In the genomic region with DNA sequence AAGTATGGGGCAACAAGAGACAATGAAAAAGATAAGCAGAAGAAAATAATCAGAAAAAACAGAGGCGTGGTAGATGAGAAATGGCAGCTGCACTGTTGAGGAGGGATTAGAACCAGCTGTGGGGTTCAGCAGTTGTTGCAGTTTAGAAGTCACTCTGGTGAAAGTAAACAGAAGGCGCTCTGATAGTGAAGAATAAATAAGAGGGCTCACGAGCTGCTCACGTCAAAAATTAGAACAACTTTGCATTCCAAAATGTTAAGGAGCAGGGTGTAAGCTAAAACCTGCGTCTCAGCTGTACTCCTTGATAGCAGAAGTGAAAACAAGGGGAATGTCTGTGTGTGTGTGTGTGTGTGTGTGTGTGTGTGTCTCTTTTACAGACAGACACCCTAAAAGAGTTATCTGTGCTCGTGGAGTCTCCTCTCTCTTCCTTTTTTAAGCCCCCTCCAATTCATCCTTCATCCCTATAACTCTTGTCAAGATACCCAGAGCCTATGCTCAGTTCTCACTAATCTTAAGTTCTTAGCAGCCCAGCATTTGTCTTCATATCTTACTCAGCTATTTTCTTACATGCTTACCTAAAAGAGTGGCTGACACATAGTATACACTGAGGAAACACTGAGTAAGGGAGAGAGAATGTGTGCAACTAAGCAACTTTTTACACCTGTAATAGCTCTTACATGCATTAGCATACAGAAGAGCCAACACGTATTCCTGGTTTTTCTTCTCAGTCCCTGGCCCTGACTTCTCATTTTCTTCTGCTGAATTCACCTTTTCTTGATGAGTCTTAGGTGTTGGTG, we compare ENCODE assay signal across 13 cellular contexts. TPM values are rescaled to one million over a fixed set of nuclear protein-coding genes. Genes with fewer than 3 reads are reported as not detected.
DNase-seq lines count a peak whose midpoint lies in the region; ATAC-seq and TF ChIP-seq lines count a peak whose summit lies in the region.
"Had no signal": no experiment of that assay in that cellular context is flagged by ENCODE, and none has a peak within 500 bp of the region (broad histone marks: within the 10 kb centered on the region; RNA-seq: fewer than 3 reads in every experiment).

No MANE protein-coding gene starts in this region.

- WGBS in mesendoderm (ENCODE audit: extremely low coverage, insufficient coverage, low lambda C conversion rate): no CpG with 5 or more reads among the region's 7 CpGs

- no peak overlapping the region for H3K4me3 ChIP-seq in RWPE2 (ENCODE audit: severe bottlenecking)
- no peak overlapping the region for H3K4me3 ChIP-seq in mesendoderm (ENCODE audit: low read length)
- no peak overlapping the region for H3K4me3 ChIP-seq in osteoblast (ENCODE audit: insufficient read depth, low read length)

- peaks cover 42% of the 10 kb centered on the region for H4K20me1 ChIP-seq in osteoblast (ENCODE audit: insufficient read depth, low read length)

- H3K27ac ChIP-seq in RWPE2 (ENCODE audit: poor library complexity, severe bottlenecking) (no peak overlapping the region), mesendoderm (ENCODE audit: low read depth, low read length) (no peak overlapping the region), osteoblast (ENCODE audit: low read depth, low read length) (no peak overlapping the region)

- H3K36me3 ChIP-seq in RWPE2 (ENCODE audit: low read depth) (peaks cover 40% of the 10 kb centered on the region), mesendoderm (ENCODE audit: control insufficient read depth, insufficient read depth, low read length) (no peaks in the 10 kb centered on the region), osteoblast (ENCODE audit: insufficient read depth, low read length) (no peaks in the 10 kb centered on the region)

- H3K4ac ChIP-seq in mesendoderm (ENCODE audit: low read depth, low read length): no peak overlapping the region

- H3K9ac ChIP-seq in mesendoderm (ENCODE audit: low read length): no peak overlapping the region

- H2BK15ac ChIP-seq in mesendoderm (replicated peaks; ENCODE audit: low read depth): no peak overlapping the region

- peaks cover 26% of the 10 kb centered on the region for H3K79me1 ChIP-seq in mesendoderm (ENCODE audit: low read length)

- no peak overlapping the region for H3K23ac ChIP-seq in mesendoderm (ENCODE audit: low read length)

- H3K4me1 ChIP-seq in RWPE2 (ENCODE audit: insufficient read depth, poor library complexity, severe bottlenecking) (no peaks in the 10 kb centered on the region), mesendoderm (ENCODE audit: control insufficient read depth, low read depth, low read length) (no peaks in the 10 kb centered on the region), osteoblast (ENCODE audit: insufficient read depth, low read length) (no peaks in the 10 kb centered on the region)

- H3K18ac ChIP-seq in mesendoderm (ENCODE audit: low read length): no peak overlapping the region

- H2AFZ ChIP-seq in osteoblast (ENCODE audit: low read length): no peak overlapping the region

- no peak overlapping the region for H4K8ac ChIP-seq in mesendoderm (ENCODE audit: low read depth, low read length)

- H2AK5ac ChIP-seq in mesendoderm (ENCODE audit: low read length): no peak overlapping the region

- TF ChIP-seq CTCF in RWPE2 (IDR thresholded peaks at IDR 0.05; ENCODE audit: poor library complexity, severe bottlenecking) (no peak), osteoblast (IDR thresholded peaks at IDR 0.05; ENCODE audit: extremely low read depth, low read depth, low read length) (no peak)

- ATAC-seq in GM21390 (IDR thresholded peaks at IDR 0.05; ENCODE audit: unreplicated experiment): peak; percentile 50
- ATAC-seq in RWPE2 (ENCODE audit: low read depth): peak; percentile 40; the same call in 1 of the 3 replicates

- H3K27me3 ChIP-seq in RWPE2 (ENCODE audit: insufficient read depth, poor library complexity, severe bottlenecking) (no peaks in the 10 kb centered on the region), mesendoderm (ENCODE audit: insufficient read depth, low read length, poor library complexity) (no peaks in the 10 kb centered on the region), osteoblast (ENCODE audit: insufficient read depth, low read length) (no peaks in the 10 kb centered on the region)

- H3K79me2 ChIP-seq in mesendoderm (ENCODE audit: control insufficient read depth, insufficient read depth, low read length): peaks cover 46% of the 10 kb centered on the region
- peaks cover 93% of the 10 kb centered on the region for H3K79me2 ChIP-seq in osteoblast (ENCODE audit: insufficient read depth, low read length)

- H2BK120ac ChIP-seq in mesendoderm (ENCODE audit: low read depth, low read length): no peak overlapping the region

- H3K9me3 ChIP-seq in RWPE2 (ENCODE audit: severe bottlenecking) (no peaks in the 10 kb centered on the region), osteoblast (ENCODE audit: low read depth, low read length) (no peaks in the 10 kb centered on the region)

- DNase-seq in ELR (ENCODE audit: low read depth) (peak; percentile 23), RWPE2 (ENCODE audit: low spot score) (no peak), medulla oblongata (ENCODE audit: extremely low spot score) (peak; percentile 14), GF-D8 (lab: John Stamatoyannopoulos, UW) (no peak), DMS114 treated with DMSO at 0.1 percent for 48 hours (lab: John Stamatoyannopoulos, UW; ENCODE audit: unreplicated experiment) (no peak), mesendoderm (no peak), osteoblast (ENCODE audit: insufficient read length, low spot score, missing footprints) (no peak)
- DNase-seq: activated CD4-positive, alpha-beta T cell treated with anti-CD3 and anti-CD28 coated beads, Interleukin-2, amount 50 U/mL, for 4 hours; amygdala; CD4-positive, alpha-beta memory T cell; islet precursor cell; NCI-H446 treated with DMSO at 0.1 percent for 48 hours had no signal

- H3K56ac ChIP-seq in mesendoderm (ENCODE audit: low read length): no peak overlapping the region

- H3K4me2 ChIP-seq in mesendoderm (ENCODE audit: low read length) (no peak overlapping the region), osteoblast (ENCODE audit: insufficient read depth, low read length) (no peak overlapping the region)

- no peak overlapping the region for H4K5ac ChIP-seq in mesendoderm (ENCODE audit: low read length)

- H2BK5ac ChIP-seq in mesendoderm (ENCODE audit: low read length): no peak overlapping the region

RNA-seq across cellular contexts. Expression of a gene that starts 8.9 kb away (rescaled TPM):
- 29.5 TPM for polyA plus RNA-seq in mesendoderm (2013, experiment 1 of 2)
- polyA plus RNA-seq in mesendoderm (2013, experiment 2 of 2): 29.4 TPM
- 77.4 and 88.7 TPM in 2 replicates for total RNA-seq in osteoblast

RNA-seq across cellular contexts. Expression of a gene that starts 55.8 kb away (rescaled TPM):
- polyA plus RNA-seq in mesendoderm (2013, experiment 1 of 2): 103 TPM
- polyA plus RNA-seq in mesendoderm (2013, experiment 2 of 2): 100 TPM
- total RNA-seq in osteoblast: 75.7 and 91.2 TPM in 2 replicates

Comparison
In these comparisons a context has a peak if more than half of its experiments do, and no peak if none do; other contexts are left out.
1. DNase-seq: peak in ELR (single experiment) and medulla oblongata (single experiment); none in RWPE2 (single experiment), GF-D8 (single experiment), DMS114 treated with DMSO at 0.1 percent for 48 hours (single experiment), mesendoderm (single experiment) and osteoblast (single experiment).